15 cellular contexts compared by ENCODE assay signal in the genomic region with DNA sequence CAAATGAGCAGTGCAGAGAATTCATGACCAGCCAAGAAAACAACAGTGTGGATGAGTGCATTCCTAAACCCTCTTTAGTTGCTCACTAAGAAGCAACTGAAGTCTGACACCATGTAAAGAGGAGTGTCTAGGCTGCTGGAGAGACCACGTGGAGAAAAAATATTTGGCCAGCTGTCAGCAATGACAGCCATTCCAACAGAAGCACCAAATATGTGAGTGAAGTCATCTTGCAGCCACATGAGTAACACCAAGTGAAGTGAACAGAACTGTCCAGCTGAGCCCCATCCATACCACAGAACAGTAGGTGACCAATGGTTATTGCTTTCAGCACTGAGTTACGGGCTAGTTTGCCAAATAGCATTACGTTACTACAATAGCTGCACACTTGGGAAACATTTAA.
DNase-seq lines count a peak whose midpoint lies in the region; TF ChIP-seq lines count a peak whose summit lies in the region.
"Had no signal": no experiment of that assay in that cellular context is flagged by ENCODE, and none has a peak within 500 bp of the region (broad histone marks: within the 10 kb centered on the region; RNA-seq: fewer than 3 reads in every experiment).

No MANE protein-coding gene starts in this region.

- H3K36me3 ChIP-seq in mammary epithelial cell (ENCODE audit: insufficient read depth, low read length) (no peaks in the 10 kb centered on the region), tibial artery (no peaks in the 10 kb centered on the region), suprapubic skin (no peaks in the 10 kb centered on the region)
- H3K36me3 ChIP-seq: heart right ventricle had no signal

- TF ChIP-seq POLR2A in suprapubic skin (IDR thresholded peaks at IDR 0.05) = no peak

- no peaks in the 10 kb centered on the region for H4K20me1 ChIP-seq in mammary epithelial cell (ENCODE audit: insufficient read depth, low read length)

- intact Hi-C loops in MCF 10A (cut with micrococcal nuclease) = no loop called here
- intact Hi-C loops in mammary epithelial cell (cut with micrococcal nuclease) = no loop called here
- intact Hi-C loops in tibial artery (cut with DNase I; ENCODE audit: low total_unique reads) = no loop called here

- no peak overlapping the region for H3K4me2 ChIP-seq in mammary epithelial cell (ENCODE audit: insufficient read depth, low read depth, low read length)

- dilution Hi-C loops in mammary epithelial cell (cut with HindIII; ENCODE audit: low sequenced_read_pairs) = no loop called here

- peak overlapping the region; percentile 10 for H3K27ac Mint-ChIP-seq in MCF 10A (ENCODE audit: low read depth, unreplicated experiment)
- H3K27ac Mint-ChIP-seq: endodermal cell had no signal

- no peak overlapping the region for H3K4me3 ChIP-seq in mammary epithelial cell (replicated peaks in 1 of 3; ENCODE audit: insufficient read depth in 1 of 3, low read depth in 2 of 3, low read length in 3 of 3)
- H3K4me3 ChIP-seq in fibroblast of the aortic adventitia (ENCODE audit: low read depth, low read length) = no peak overlapping the region
- no peak overlapping the region for H3K4me3 ChIP-seq in tibial artery
- H3K4me3 ChIP-seq in suprapubic skin = no peak overlapping the region
- H3K4me3 ChIP-seq: heart right ventricle, skin epidermis had no signal

- H3K79me2 ChIP-seq in mammary epithelial cell (ENCODE audit: insufficient read depth, low read length) = no peaks in the 10 kb centered on the region

- H3K27ac ChIP-seq in mammary epithelial cell (ENCODE audit: insufficient read depth, low read depth, low read length) (no peak overlapping the region), tibial artery (no peak overlapping the region), suprapubic skin (no peak overlapping the region)
- H3K27ac ChIP-seq: heart right ventricle, skin epidermis had no signal

- TF ChIP-seq CTCF in MCF 10A (IDR thresholded peaks at IDR 0.05; ENCODE audit: unreplicated experiment) (no peak), mammary epithelial cell (conservative IDR thresholded peaks at IDR 0.05 in 1 of 2, IDR thresholded peaks at IDR 0.05 in 1 of 2; ENCODE audit: extremely low read depth in 1 of 2, insufficient read depth in 1 of 2, low read depth in 1 of 2, low read length in 2 of 2) (no peak), fibroblast of the aortic adventitia (IDR thresholded peaks at IDR 0.05; ENCODE audit: insufficient read depth, low read length) (no peak), tibial artery (IDR thresholded peaks at IDR 0.05) (no peak), suprapubic skin (IDR thresholded peaks at IDR 0.05) (no peak)

- no peaks in the 10 kb centered on the region for H3K27me3 ChIP-seq in mammary epithelial cell (ENCODE audit: insufficient read depth, low read length)
- H3K27me3 ChIP-seq in tibial artery = peaks cover 0 to 5% of the 10 kb centered on the region in 2 donors
- no peaks in the 10 kb centered on the region for H3K27me3 ChIP-seq in suprapubic skin

- H3K9me3 ChIP-seq in mammary epithelial cell (replicated peaks; ENCODE audit: insufficient read depth, low read length) = peaks cover 9% of the 10 kb centered on the region
- no peaks in the 10 kb centered on the region for H3K9me3 ChIP-seq in tibial artery
- H3K9me3 ChIP-seq in suprapubic skin = no peaks in the 10 kb centered on the region
- H3K9me3 ChIP-seq: heart right ventricle had no signal

- BruUV-seq in MCF 10A (replicated peaks; lab: Mats Ljungman, UMichigan) (no TSS peak), mammary epithelial cell (replicated peaks; lab: Mats Ljungman, UMichigan) (no TSS peak)

- H3K4me1 Mint-ChIP-seq in MCF 10A (ENCODE audit: insufficient read depth, unreplicated experiment) = peaks cover 15% of the 10 kb centered on the region
- H3K4me1 Mint-ChIP-seq: endodermal cell had no signal

- CTCF ChIA-PET in MCF 10A (lab: Yijun Ruan, JAX) = interaction anchor here (0.6 to 1.2 kb wide), 3 partner anchors 28 to 678 kb away, joined by 3 to 4 read pairs (median 3); no protein-coding TSS in a partner anchor
- CTCF ChIA-PET in mammary epithelial cell (lab: Charles Lee; ENCODE audit: low non-redundant PET) = no interaction called here

- POLR2A ChIA-PET in MCF 10A (lab: Yijun Ruan, JAX) = no interaction called here

- no peaks in the 10 kb centered on the region for H3K9me3 Mint-ChIP-seq in MCF 10A (ENCODE audit: unreplicated experiment)
- H3K9me3 Mint-ChIP-seq: endodermal cell had no signal

- no peak overlapping the region for H2AFZ ChIP-seq in mammary epithelial cell (ENCODE audit: low read depth, low read length)

- in situ Hi-C loops in mammary epithelial cell (cut with MboI; ENCODE audit: low sequenced_read_pairs in 2 of 2) = no loop called here

- H3K27me3 Mint-ChIP-seq in MCF 10A (ENCODE audit: insufficient read depth, unreplicated experiment) = no peaks in the 10 kb centered on the region

- DNase-seq in MCF 10A (ENCODE audit: unreplicated experiment) (peak; percentile 84), mammary epithelial cell (no peak), RPMI7951 (ENCODE audit: low read depth) (peak; percentile 92), fibroblast of the aortic adventitia (ENCODE audit: low read depth) (peak; percentile 52), smooth muscle cell of the brain vasculature (ENCODE audit: low read depth, low spot score) (peak; percentile 70), tibial artery (no peak), suprapubic skin (ENCODE audit: low spot score in 2 of 2) (no peak), LoVo (ENCODE audit: low spot score) (no peak)
- DNase-seq: endodermal cell, heart right ventricle, KBM-7, NCI-H187, NCI-H69, RPMI8226 had no signal

- no peaks in the 10 kb centered on the region for H3K36me3 Mint-ChIP-seq in MCF 10A (ENCODE audit: insufficient read depth, unreplicated experiment)

- no peak overlapping the region for H3K9ac ChIP-seq in mammary epithelial cell (ENCODE audit: insufficient read depth, low read length)

- H3K4me3 Mint-ChIP-seq in MCF 10A (ENCODE audit: unreplicated experiment) = no peak overlapping the region
- H3K4me3 Mint-ChIP-seq: endodermal cell had no signal

- WGBS in mammary epithelial cell (ENCODE audit: low coverage, missing lambda C conversion rate) = 50% methylated on average over 3 of the region's 3 CpGs
- 48% methylated on average over 3 of the region's 3 CpGs for WGBS in suprapubic skin

- no peak for TF ChIP-seq EP300 in suprapubic skin (IDR thresholded peaks at IDR 0.05)

- H3K4me1 ChIP-seq in mammary epithelial cell (ENCODE audit: insufficient read depth, low read length) = no peaks in the 10 kb centered on the region
- no peaks in the 10 kb centered on the region for H3K4me1 ChIP-seq in tibial artery
- H3K4me1 ChIP-seq in suprapubic skin = peaks cover 3% of the 10 kb centered on the region

Comparison
In these comparisons a context has a peak if more than half of its experiments do, and no peak if none do; other contexts are left out.
1. DNase-seq: peak in MCF 10A (single experiment), RPMI7951 (single experiment), fibroblast of the aortic adventitia (single experiment) and smooth muscle cell of the brain vasculature (single experiment); none in mammary epithelial cell (single experiment), tibial artery (0 of 2), suprapubic skin (0 of 2) and LoVo (single experiment).